Comparison of ENCODE assay signal across 2 cellular contexts in the genomic region with DNA sequence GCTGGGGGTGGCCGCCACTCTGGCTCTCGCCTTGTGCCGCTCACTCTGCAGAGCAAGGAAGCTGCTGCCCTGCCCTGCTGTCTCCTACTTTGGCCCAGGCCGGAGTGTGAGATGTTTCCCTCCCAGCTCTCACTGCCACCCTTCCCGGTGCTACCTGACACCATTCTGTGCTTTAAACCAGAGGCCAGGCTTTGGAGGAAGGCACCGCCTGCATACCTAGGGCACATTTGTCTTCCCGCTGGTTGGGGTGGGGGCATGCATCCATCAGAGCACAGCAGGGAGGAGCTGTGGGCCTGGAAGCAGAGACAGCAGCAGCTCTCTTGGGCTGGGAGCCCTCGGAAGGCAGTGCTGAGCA.
TF ChIP-seq lines count a peak whose summit lies in the region.

No MANE protein-coding gene starts in this region.

TF ChIP-seq in GM23338, 12 proteins besides CTCF, POLR2A, EP300 and RAD21 (continued from another document):
- TF ChIP-seq ZNF462 (CRISPR knock-in tag; IDR thresholded peaks at IDR 0.05) (no peak), ZNF331 (CRISPR knock-in tag; IDR thresholded peaks at IDR 0.05; ENCODE audit: low read depth) (no peak), REST (IDR thresholded peaks at IDR 0.05; ENCODE audit: unreplicated experiment) (no peak), JUNB (IDR thresholded peaks at IDR 0.05; ENCODE audit: unreplicated experiment) (no peak), NANOG (IDR thresholded peaks at IDR 0.05; ENCODE audit: borderline replicate concordance) (no peak), POLR2AphosphoS5 (IDR thresholded peaks at IDR 0.05; ENCODE audit: low read depth) (no peak), EZH2 (IDR thresholded peaks at IDR 0.05; ENCODE audit: low read depth, unreplicated experiment) (no peak)

TF ChIP-seq in WTC11, 78 proteins besides CTCF, POLR2A, EP300 and RAD21 (continued from another document):
- TF ChIP-seq STAT6 (CRISPR knock-in tag; conservative IDR thresholded peaks at IDR 0.05; ENCODE audit: low read depth) = no peak
TF ChIP-seq in WTC11: peak in this region for 2.
